ENCODE assay signal across 9 cellular contexts in the genomic region with DNA sequence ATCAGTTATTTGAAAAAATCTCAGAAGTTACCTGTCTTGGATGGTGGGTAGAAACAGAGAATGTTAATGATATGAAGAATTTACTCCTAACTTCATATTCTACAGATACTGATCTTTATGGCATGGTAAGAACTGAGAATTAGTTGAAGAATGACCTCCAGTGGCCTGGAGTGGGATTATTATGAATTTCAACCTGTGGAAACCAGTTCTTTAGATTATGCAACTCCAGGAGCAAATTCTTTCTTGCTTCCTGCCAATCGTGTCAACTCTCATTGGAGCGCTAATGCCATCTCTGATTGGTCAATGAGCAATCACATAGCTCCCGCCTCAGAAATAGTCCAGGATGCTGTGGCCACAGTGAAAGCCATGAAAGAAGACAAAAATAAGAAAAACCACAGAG. TPM values are rescaled to one million over a fixed set of nuclear protein-coding genes. Genes with fewer than 3 reads are reported as not detected.
DNase-seq lines count a peak whose midpoint lies in the region; ATAC-seq, FAIRE-seq and TF ChIP-seq lines count a peak whose summit lies in the region.
"Had no signal": no experiment of that assay in that cellular context is flagged by ENCODE, and none has a peak within 500 bp of the region (broad histone marks: within the 10 kb centered on the region; RNA-seq: fewer than 3 reads in every experiment).

No MANE protein-coding gene starts in this region.

- ATAC-seq in thoracic aorta (ENCODE audit: insufficient number of reproducible peaks, low FRiP score, low read depth): peak; percentile 59
- no peak for ATAC-seq in activated CD4-positive, alpha-beta T cell treated with anti-CD3 and anti-CD28 coated beads for 36 hours
- ATAC-seq in GM18868 (IDR thresholded peaks at IDR 0.05; ENCODE audit: unreplicated experiment): no peak

- no peaks in the 10 kb centered on the region for H3K9me3 Mint-ChIP-seq in osteocyte (ENCODE audit: unreplicated experiment)
- peaks cover 2% of the 10 kb centered on the region for H3K9me3 Mint-ChIP-seq in activated CD4-positive, alpha-beta T cell treated with anti-CD3 and anti-CD28 coated beads for 36 hours (ENCODE audit: low read depth)
- H3K9me3 Mint-ChIP-seq: activated naive CD4-positive, alpha-beta T cell treated with anti-CD3 and anti-CD28 coated beads, Interleukin-2, amount 50 U/mL, for 24 hours had no signal

- FAIRE-seq in A204.1 (lab: Jason Lieb, UNC): peak; percentile 86

- H3K4me1 Mint-ChIP-seq in osteocyte (ENCODE audit: unreplicated experiment): no peaks in the 10 kb centered on the region
- H3K4me1 Mint-ChIP-seq in activated CD4-positive, alpha-beta T cell treated with anti-CD3 and anti-CD28 coated beads for 36 hours: peaks cover 9% of the 10 kb centered on the region

- no peaks in the 10 kb centered on the region for H3K36me3 Mint-ChIP-seq in osteocyte (ENCODE audit: unreplicated experiment)
- peaks cover 2% of the 10 kb centered on the region for H3K36me3 Mint-ChIP-seq in activated CD4-positive, alpha-beta T cell treated with anti-CD3 and anti-CD28 coated beads for 36 hours (ENCODE audit: low read depth)
- H3K36me3 Mint-ChIP-seq: activated naive CD4-positive, alpha-beta T cell treated with anti-CD3 and anti-CD28 coated beads, Interleukin-2, amount 50 U/mL, for 24 hours had no signal

- no peaks in the 10 kb centered on the region for H3K9me3 ChIP-seq in thoracic aorta

- H3K4me3 ChIP-seq in thoracic aorta: no peak overlapping the region

- intact Hi-C loops in activated CD4-positive, alpha-beta T cell treated with anti-CD3 and anti-CD28 coated beads for 36 hours (cut with DNase I, micrococcal nuclease): loop anchor here in 1 of 2 experiments (5.0 kb wide), 1 partner anchor 231 kb away; no protein-coding TSS in a partner anchor

- no peak overlapping the region for H3K27ac Mint-ChIP-seq in osteocyte (ENCODE audit: unreplicated experiment)
- H3K27ac Mint-ChIP-seq in activated CD4-positive, alpha-beta T cell treated with anti-CD3 and anti-CD28 coated beads for 36 hours: no peak overlapping the region
- H3K27ac Mint-ChIP-seq: activated naive CD4-positive, alpha-beta T cell treated with anti-CD3 and anti-CD28 coated beads, Interleukin-2, amount 50 U/mL, for 24 hours had no signal

- in situ Hi-C loops in GM13977 (cut with MboI; ENCODE audit: low pct_unique_long_range_greater_than_20kb, low sequenced_read_pairs, unreplicated experiment): no loop called here

- peak; percentile 17 for TF ChIP-seq CTCF in GM13977 (IDR thresholded peaks at IDR 0.05; ENCODE audit: extremely low read depth, insufficient read depth, missing control alignments)
- peak; percentile 43 for TF ChIP-seq CTCF in thoracic aorta (IDR thresholded peaks at IDR 0.05)
- no peak for TF ChIP-seq CTCF in osteocyte (IDR thresholded peaks at IDR 0.05)

- no peaks in the 10 kb centered on the region for H3K27me3 Mint-ChIP-seq in osteocyte (ENCODE audit: unreplicated experiment)
- H3K27me3 Mint-ChIP-seq in activated CD4-positive, alpha-beta T cell treated with anti-CD3 and anti-CD28 coated beads for 36 hours: no peaks in the 10 kb centered on the region
- H3K27me3 Mint-ChIP-seq: activated naive CD4-positive, alpha-beta T cell treated with anti-CD3 and anti-CD28 coated beads, Interleukin-2, amount 50 U/mL, for 24 hours had no signal

- H3K4me1 ChIP-seq in thoracic aorta (ENCODE audit: control insufficient read depth in 1 of 2, low read depth in 2 of 2): peaks cover 4 to 34% of the 10 kb centered on the region in 2 donors

- H3K27me3 ChIP-seq in thoracic aorta (replicated peaks; ENCODE audit: insufficient read depth): no peaks in the 10 kb centered on the region

- H3K27ac ChIP-seq in epithelial cell of prostate (no peak overlapping the region), thoracic aorta (peak overlapping the region in 1 of 2 donors; percentile 53)

- H3K4me3 Mint-ChIP-seq in osteocyte (ENCODE audit: unreplicated experiment): no peak overlapping the region
- no peak overlapping the region for H3K4me3 Mint-ChIP-seq in activated CD4-positive, alpha-beta T cell treated with anti-CD3 and anti-CD28 coated beads for 36 hours
- H3K4me3 Mint-ChIP-seq: activated naive CD4-positive, alpha-beta T cell treated with anti-CD3 and anti-CD28 coated beads, Interleukin-2, amount 50 U/mL, for 24 hours had no signal

- POLR2A ChIA-PET in activated CD4-positive, alpha-beta T cell treated with anti-CD3 and anti-CD28 coated beads for 36 hours (lab: Charles Lee): interaction anchor here (0.6 kb wide), 1 partner anchor 306 kb away, joined by 3 read pairs; no protein-coding TSS in a partner anchor

- no peak for DNase-seq in GM13977 (ENCODE audit: low spot score)
- DNase-seq in NCI-H774 (lab: John Stamatoyannopoulos, UW): peak; percentile 28
- DNase-seq in epithelial cell of prostate (ENCODE audit: low read depth, low spot score): peak; percentile 55
- DNase-seq in thoracic aorta (ENCODE audit: low spot score): no peak
- no peak for DNase-seq in osteocyte (ENCODE audit: extremely low spot score, unreplicated experiment)
- no peak for DNase-seq in activated CD4-positive, alpha-beta T cell treated with anti-CD3 and anti-CD28 coated beads for 36 hours

- peaks cover 3% of the 10 kb centered on the region for H3K36me3 ChIP-seq in thoracic aorta

- CTCF ChIA-PET in activated CD4-positive, alpha-beta T cell treated with anti-CD3 and anti-CD28 coated beads for 36 hours (lab: Charles Lee): interaction anchor here (1.4 to 2.2 kb wide), 2 partner anchors 10 to 165 kb away, joined by 4 to 7 read pairs; a partner anchor contains a TSS

RNA-seq across cellular contexts. Expression of a gene that starts 40.6 kb away (rescaled TPM):
- 10 to 100 TPM; 12.9 to 18.1 TPM for total RNA-seq in thoracic aorta
- 32.0 and 34.4 TPM in 2 replicates for total RNA-seq in osteocyte
- 10 to 100 TPM; 24.5 to 27.9 TPM for total RNA-seq in activated CD4-positive, alpha-beta T cell treated with anti-CD3 and anti-CD28 coated beads for 36 hours

Comparison
In these comparisons a context has a peak if more than half of its experiments do, and no peak if none do; other contexts are left out.
1. DNase-seq: peak in NCI-H774 (single experiment) and epithelial cell of prostate (single experiment); none in GM13977 (single experiment), thoracic aorta (single experiment), osteocyte (single experiment) and activated CD4-positive, alpha-beta T cell treated with anti-CD3 and anti-CD28 coated beads for 36 hours (single experiment).